15 cellular contexts compared by ENCODE assay signal in the genomic region with DNA sequence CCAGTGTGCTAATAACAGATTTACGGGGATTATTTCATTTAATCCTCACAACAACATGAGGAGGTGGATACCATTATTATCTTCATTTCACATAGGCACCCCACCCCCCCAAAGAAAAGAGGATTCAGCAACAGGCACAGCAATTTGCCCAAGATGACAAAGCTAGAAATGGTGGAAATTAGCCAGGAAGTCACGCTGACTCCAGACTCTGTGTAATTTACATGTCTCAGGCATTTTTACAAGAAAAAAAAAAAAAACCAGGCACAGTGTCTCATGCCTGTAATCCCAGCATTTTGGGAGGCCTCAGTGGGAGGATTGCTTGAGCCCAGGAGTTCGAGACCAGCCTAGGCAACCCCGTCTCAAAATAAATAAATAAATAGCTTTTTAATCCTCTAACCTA. TPM values are rescaled to one million over a fixed set of nuclear protein-coding genes. Genes with fewer than 3 reads are reported as not detected.
DNase-seq lines count a peak whose midpoint lies in the region; ATAC-seq, FAIRE-seq and TF ChIP-seq lines count a peak whose summit lies in the region.
"Had no signal": no experiment of that assay in that cellular context is flagged by ENCODE, and none has a peak within 500 bp of the region (broad histone marks: within the 10 kb centered on the region; RNA-seq: fewer than 3 reads in every experiment).

No MANE protein-coding gene starts in this region.

- H3K27ac ChIP-seq in left ventricle myocardium inferior (replicated peaks) (no peak overlapping the region), left lung (no peak overlapping the region), vagina (peak overlapping the region; percentile 74)
- H3K27ac ChIP-seq: brain microvascular endothelial cell had no signal

- ATAC-seq in Right ventricle myocardium superior (ENCODE audit: poor library complexity) (peak; percentile 25), left lung (peak; percentile 31), GM18907 (IDR thresholded peaks at IDR 0.05; ENCODE audit: unreplicated experiment) (no peak), GM18870 (IDR thresholded peaks at IDR 0.05; ENCODE audit: unreplicated experiment) (no peak)
- ATAC-seq: activated T-helper 17 cell treated with anti-CD3 and anti-CD28 coated beads, Interleukin-2, amount 50 U/mL, for 72 hours had no signal

- H3K36me3 ChIP-seq in left ventricle myocardium inferior (no peaks in the 10 kb centered on the region), bronchial epithelial cell (ENCODE audit: control insufficient read depth, insufficient read depth, low read length) (no peaks in the 10 kb centered on the region), left lung (no peaks in the 10 kb centered on the region), vagina (no peaks in the 10 kb centered on the region)
- H3K36me3 ChIP-seq: brain microvascular endothelial cell had no signal

- intact Hi-C loops in Right ventricle myocardium superior (cut with DNase I) (loop anchor here (10.0 kb wide), 1 partner anchor 162 kb away; no protein-coding TSS in a partner anchor), left ventricle myocardium inferior (cut with micrococcal nuclease) (loop anchor here (10.0 kb wide), 1 partner anchor 152 kb away; no protein-coding TSS in a partner anchor), left lung (cut with DNase I) (loop anchor here in 1 of 2 donors (10.0 kb wide), 1 partner anchor 162 kb away; no protein-coding TSS in a partner anchor), vagina (cut with DNase I) (loop anchor here (10.0 kb wide), 1 partner anchor 142 kb away; no protein-coding TSS in a partner anchor)

- no peak for FAIRE-seq in bronchial epithelial cell (lab: Jason Lieb, UNC)
- FAIRE-seq: A204.1 had no signal

- H3K9me3 ChIP-seq in left ventricle myocardium inferior (replicated peaks) (peaks cover 5% of the 10 kb centered on the region), left lung (peaks cover 0 to 4% of the 10 kb centered on the region in 2 donors), vagina (no peaks in the 10 kb centered on the region)

- TF ChIP-seq CTCF in left ventricle myocardium inferior (IDR thresholded peaks at IDR 0.05; ENCODE audit: borderline replicate concordance) (no peak), bronchial epithelial cell (IDR thresholded peaks at IDR 0.05; ENCODE audit: insufficient read depth, low read length, severe bottlenecking) (no peak), left lung (IDR thresholded peaks at IDR 0.05) (no peak), vagina (IDR thresholded peaks at IDR 0.05) (no peak)

- TF ChIP-seq POLR2A in vagina (IDR thresholded peaks at IDR 0.05): no peak

- H3K27me3 ChIP-seq in left ventricle myocardium inferior (ENCODE audit: low read depth) (peaks cover 18% of the 10 kb centered on the region), bronchial epithelial cell (ENCODE audit: control insufficient read depth, insufficient read depth, low read length) (no peaks in the 10 kb centered on the region), left lung (peaks cover 0 to 6% of the 10 kb centered on the region in 2 donors), vagina (no peaks in the 10 kb centered on the region)
- H3K27me3 ChIP-seq: brain microvascular endothelial cell had no signal

- H3K4me3 ChIP-seq in left ventricle myocardium inferior (no peak overlapping the region), bronchial epithelial cell (ENCODE audit: low read depth, low read length) (no peak overlapping the region), left lung (no peak overlapping the region), vagina (no peak overlapping the region)

- DNase-seq in Right ventricle myocardium superior: no peak
- DNase-seq in left ventricle myocardium inferior: no peak
- DNase-seq in bronchial epithelial cell (ENCODE audit: low read depth): peak; percentile 38
- no peak for DNase-seq in left lung
- no peak for DNase-seq in vagina (ENCODE audit: extremely low spot score in 2 of 2)
- no peak for DNase-seq in activated CD4-positive, alpha-beta T cell treated with anti-CD3 and anti-CD28 coated beads for 1 hour
- DNase-seq: activated CD4-positive, alpha-beta T cell treated with anti-CD3 and anti-CD28 coated beads, Interleukin-2, amount 50 U/mL, for 1 hour; brain microvascular endothelial cell; OCI-M1; stimulated activated CD4-positive, alpha-beta T cell treated with anti-CD3 and anti-CD28 coated beads, Interleukin-12 subunit alpha, Interleukin-12 subunit beta, amount 100 ng/mL, for 4 hours; T-helper 2 cell had no signal

- H3K4me1 ChIP-seq in left ventricle myocardium inferior (no peaks in the 10 kb centered on the region), left lung (peaks cover 5 to 43% of the 10 kb centered on the region in 2 donors), vagina (peaks cover 52% of the 10 kb centered on the region)

RNA-seq across cellular contexts. Expression of gene PRDM2, which starts 37.5 kb away (rescaled TPM):
- total RNA-seq in Right ventricle myocardium superior (32.9 TPM), left ventricle myocardium inferior (36.1 TPM), bronchial epithelial cell (7.1 and 7.6 TPM in 2 replicates), left lung (10 to 100 TPM; 39.6 to 42.7 TPM), vagina (56.2 TPM)

Comparison
In these comparisons a context has a peak if more than half of its experiments do, and no peak if none do; other contexts are left out.
1. ATAC-seq: peak in Right ventricle myocardium superior (single experiment) and left lung (single experiment); none in GM18907 (single experiment) and GM18870 (single experiment).